In genomic region chr7:1948887-1949680, GRCh38 we compare ENCODE assay signal across 29 cellular contexts.
A peak's percentile ranks its signal among the peaks of the same experiment; 100 is the strongest.
DNase-seq lines count a peak whose midpoint lies in the region; ATAC-seq, FAIRE-seq and TF ChIP-seq lines count a peak whose summit lies in the region.
"Had no signal": no experiment of that assay in that cellular context is flagged by ENCODE, and none has a peak within 500 bp of the region (broad histone marks: within the 10 kb centered on the region; RNA-seq: fewer than 3 reads in every experiment).

No MANE protein-coding gene starts in this region.

- H3K9me3 Mint-ChIP-seq in activated naive CD8-positive, alpha-beta T cell treated with anti-CD3 and anti-CD28 coated beads, Interleukin-2, amount 10 ng/mL, durations not matched to agents 7 days and 5 days, result no peaks in the 10 kb centered on the region
- no peaks in the 10 kb centered on the region for H3K9me3 Mint-ChIP-seq in activated naive CD8-positive, alpha-beta T cell treated with anti-CD3 and anti-CD28 coated beads, Interleukin-2, amount 50 U/mL, for 24 hours
- no peaks in the 10 kb centered on the region for H3K9me3 Mint-ChIP-seq in stimulated activated naive B cell treated with anti-CD40 and anti-IgM and Interleukin-4, amounts not matched to agents 10 μg/mL and 1 μg/mL and 100 μg/mL, for 72 hours
- H3K9me3 Mint-ChIP-seq: activated CD4-positive, alpha-beta memory T cell treated with anti-CD3 and anti-CD28 coated beads, Interleukin-2, amount 10 ng/mL, durations not matched to agents 7 days and 5 days; activated naive CD4-positive, alpha-beta T cell treated with anti-CD3 and anti-CD28 coated beads, Interleukin-2, amount 50 U/mL, for 24 hours; activated T-helper 17 cell treated with anti-CD3 and anti-CD28 coated beads, Interleukin-2, amount 50 U/mL, for 72 hours; CD4-positive, alpha-beta memory T cell; endodermal cell had no signal

- H3K4me2 ChIP-seq in K562 (ENCODE audit: insufficient read depth, low read length), result no peak overlapping the region

- TF ChIP-seq EP300 in K562 (IDR thresholded peaks at IDR 0.05; ENCODE audit: low read length), result no peak

- TF ChIP-seq CTCF in K562 (IDR thresholded peaks at IDR 0.05 in 2 of 3, conservative IDR thresholded peaks at IDR 0.05 in 1 of 3; ENCODE audit: insufficient read depth in 2 of 3, low read depth in 1 of 3, low read length in 3 of 3) (no peak), kidney (IDR thresholded peaks at IDR 0.05; ENCODE audit: borderline replicate concordance, extremely low read depth, insufficient read depth) (no peak)

- POLR2A ChIA-PET in activated naive CD8-positive, alpha-beta T cell treated with anti-CD3 and anti-CD28 coated beads, Interleukin-2, amount 10 ng/mL, durations not matched to agents 7 days and 5 days (lab: Charles Lee), result no interaction called here
- POLR2A ChIA-PET in K562 (lab: Yijun Ruan, JAX), result interaction anchor here (0.6 kb wide), 1 partner anchor 41 kb away, joined by 3 read pairs; no protein-coding TSS in a partner anchor

- H3K27ac ChIP-seq in K562 (ENCODE audit: extremely low read depth, low read depth, low read length), result no peak overlapping the region
- no peak overlapping the region for H3K27ac ChIP-seq in kidney (ENCODE audit: low read depth in 2 of 2, low read length in 2 of 2)
- H3K27ac ChIP-seq: 22Rv1, cardiac muscle cell, heart right ventricle, Peyer's patch, SJSA1, testis had no signal

- H3K36me3 Mint-ChIP-seq in activated naive CD8-positive, alpha-beta T cell treated with anti-CD3 and anti-CD28 coated beads, Interleukin-2, amount 10 ng/mL, durations not matched to agents 7 days and 5 days, result peaks cover 2% of the 10 kb centered on the region
- H3K36me3 Mint-ChIP-seq in activated naive CD8-positive, alpha-beta T cell treated with anti-CD3 and anti-CD28 coated beads, Interleukin-2, amount 50 U/mL, for 24 hours (ENCODE audit: low read depth), result no peaks in the 10 kb centered on the region
- peaks cover 24 to 51% of the 10 kb centered on the region in 2 donors for H3K36me3 Mint-ChIP-seq in stimulated activated naive B cell treated with anti-CD40 and anti-IgM and Interleukin-4, amounts not matched to agents 10 μg/mL and 1 μg/mL and 100 μg/mL, for 72 hours
- H3K36me3 Mint-ChIP-seq: CD4-positive, alpha-beta memory T cell had no signal

- ATAC-seq in activated naive CD8-positive, alpha-beta T cell treated with anti-CD3 and anti-CD28 coated beads, Interleukin-2, amount 10 ng/mL, durations not matched to agents 7 days and 5 days (ENCODE audit: low read depth), result no peak
- no peak for ATAC-seq in activated naive CD8-positive, alpha-beta T cell treated with anti-CD3 and anti-CD28 coated beads, Interleukin-2, amount 50 U/mL, for 24 hours
- no peak for ATAC-seq in K562
- no peak for ATAC-seq in stimulated activated naive B cell treated with anti-CD40 and anti-IgM and Interleukin-4, amounts not matched to agents 10 μg/mL and 1 μg/mL and 100 μg/mL, for 72 hours (replicated peaks)
- ATAC-seq in HG03108 (IDR thresholded peaks at IDR 0.05; ENCODE audit: unreplicated experiment), result no peak
- ATAC-seq: activated CD4-positive, CD25-positive, alpha-beta regulatory T cell treated with anti-CD3 and anti-CD28 coated beads, Interleukin-2, amount 50 U/mL, for 24 hours; activated T-helper 17 cell treated with anti-CD3 and anti-CD28 coated beads, Interleukin-2, amount 50 U/mL, for 72 hours; heart right ventricle had no signal

- H3K9me1 ChIP-seq in K562 (ENCODE audit: control insufficient read depth, insufficient read depth, low read length), result no peaks in the 10 kb centered on the region

- H4K20me1 ChIP-seq in K562 (replicated peaks; ENCODE audit: control insufficient read depth, insufficient read depth, low read length), result no peaks in the 10 kb centered on the region

- peak; percentile 34 for DNase-seq in activated naive CD8-positive, alpha-beta T cell treated with anti-CD3 and anti-CD28 coated beads, Interleukin-2, amount 10 ng/mL, durations not matched to agents 7 days and 5 days
- DNase-seq in activated naive CD8-positive, alpha-beta T cell treated with anti-CD3 and anti-CD28 coated beads, Interleukin-2, amount 50 U/mL, for 24 hours, result no peak
- DNase-seq in K562 (ENCODE audit: extremely low read depth in 1 of 4, low spot score in 3 of 4) (no peak), kidney (peak; percentile 71), SIG-M5 treated with dmso at 0.1 percent for 504 hours (lab: John Stamatoyannopoulos, UW; ENCODE audit: unreplicated experiment) (no peak)
- no peak for DNase-seq in stimulated activated naive B cell treated with anti-CD40 and anti-IgM and Interleukin-4, amounts not matched to agents 10 μg/mL and 1 μg/mL and 100 μg/mL, for 72 hours
- no peak for DNase-seq in stimulated activated CD4-positive, alpha-beta T cell treated with anti-CD3 and anti-CD28 coated beads, Interleukin-4, amount 100 ng/mL, for 4 hours
- DNase-seq: activated CD4-positive, alpha-beta memory T cell treated with anti-CD3 and anti-CD28 coated beads, Interleukin-2, amount 10 ng/mL, durations not matched to agents 7 days and 5 days; anterior cingulate cortex; CD4-positive, alpha-beta memory T cell; endodermal cell; foreskin fibroblast; NCI-H1092 treated with DMSO at 0.1 percent for 48 hours; NCI-H2029; NCI-H2227 treated with DMSO at 0.1 percent for 48 hours; NCI-H526 treated with DMSO at 0.1 percent for 48 hours; nucleus accumbens; stimulated activated CD4-positive, alpha-beta T cell treated with anti-CD3 and anti-CD28 coated beads, Interleukin-4, amount 100 ng/mL, for 1 hour; stimulated activated naive CD4-positive, alpha-beta T cell; testis had no signal

- no TSS peak for BruUV-seq in K562 (replicated peaks; lab: Mats Ljungman, UMichigan)

- H3K9me3 ChIP-seq in K562 (replicated peaks; ENCODE audit: control insufficient read depth, insufficient read depth, low read depth, low read length) (no peaks in the 10 kb centered on the region), kidney (ENCODE audit: control insufficient read depth in 1 of 2, low read length in 2 of 2) (no peaks in the 10 kb centered on the region)
- H3K9me3 ChIP-seq: heart right ventricle, Peyer's patch, SJSA1, testis had no signal

- peaks cover 17 to 84% of the 10 kb centered on the region in 2 experiments for H3K4me1 ChIP-seq in K562 (replicated peaks in 1 of 2; ENCODE audit: control insufficient read depth in 2 of 2, insufficient read depth in 2 of 2, low read length in 2 of 2)
- peaks cover 0 to 2% of the 10 kb centered on the region in 2 donors for H3K4me1 ChIP-seq in kidney (ENCODE audit: control insufficient read depth in 1 of 2, insufficient read depth in 1 of 2, low read depth in 1 of 2, low read length in 2 of 2)
- H3K4me1 ChIP-seq: Peyer's patch, SJSA1 had no signal

- H3K36me3 ChIP-seq in K562 (ENCODE audit: control insufficient read depth, insufficient read depth, low read length) (no peaks in the 10 kb centered on the region), kidney (ENCODE audit: control insufficient read depth in 1 of 2, insufficient read depth in 2 of 2, low read length in 2 of 2) (no peaks in the 10 kb centered on the region)
- H3K36me3 ChIP-seq: cardiac muscle cell, heart right ventricle, Peyer's patch, SJSA1 had no signal

- FAIRE-seq in K562 (lab: Jason Lieb, UNC), result no peak
- no peak for FAIRE-seq in kidney (lab: Jason Lieb, UNC)

- no peak overlapping the region for H3K4me3 Mint-ChIP-seq in activated naive CD8-positive, alpha-beta T cell treated with anti-CD3 and anti-CD28 coated beads, Interleukin-2, amount 10 ng/mL, durations not matched to agents 7 days and 5 days
- H3K4me3 Mint-ChIP-seq in activated naive CD8-positive, alpha-beta T cell treated with anti-CD3 and anti-CD28 coated beads, Interleukin-2, amount 50 U/mL, for 24 hours, result no peak overlapping the region
- H3K4me3 Mint-ChIP-seq in stimulated activated naive B cell treated with anti-CD40 and anti-IgM and Interleukin-4, amounts not matched to agents 10 μg/mL and 1 μg/mL and 100 μg/mL, for 72 hours, result no peak overlapping the region
- H3K4me3 Mint-ChIP-seq: activated CD4-positive, alpha-beta memory T cell treated with anti-CD3 and anti-CD28 coated beads, Interleukin-2, amount 10 ng/mL, durations not matched to agents 7 days and 5 days; activated naive CD4-positive, alpha-beta T cell treated with anti-CD3 and anti-CD28 coated beads, Interleukin-2, amount 50 U/mL, for 24 hours; activated T-helper 17 cell treated with anti-CD3 and anti-CD28 coated beads, Interleukin-2, amount 50 U/mL, for 72 hours; CD4-positive, alpha-beta memory T cell; endodermal cell had no signal

- 85% methylated on average over 9 of the region's 30 CpGs for WGBS in K562 (ENCODE audit: insufficient coverage, low coverage, missing lambda C conversion rate)

- TF ChIP-seq RAD21 in K562 (CRISPR knock-in tag; conservative IDR thresholded peaks at IDR 0.05 in 1 of 2, IDR thresholded peaks at IDR 0.05 in 1 of 2), result no peak

- H3K9ac ChIP-seq in K562 (ENCODE audit: insufficient read depth in 1 of 2, low read depth in 2 of 2, low read length in 2 of 2) (peak overlapping the region in 1 of 2 experiments; percentile 68; a peak in 2 of 4 replicates), kidney (ENCODE audit: low read length in 2 of 2) (no peak overlapping the region)

- H3K4me1 Mint-ChIP-seq in activated naive CD8-positive, alpha-beta T cell treated with anti-CD3 and anti-CD28 coated beads, Interleukin-2, amount 10 ng/mL, durations not matched to agents 7 days and 5 days, result peaks cover 8% of the 10 kb centered on the region
- H3K4me1 Mint-ChIP-seq in activated naive CD8-positive, alpha-beta T cell treated with anti-CD3 and anti-CD28 coated beads, Interleukin-2, amount 50 U/mL, for 24 hours, result peaks cover 7% of the 10 kb centered on the region
- H3K4me1 Mint-ChIP-seq in stimulated activated naive B cell treated with anti-CD40 and anti-IgM and Interleukin-4, amounts not matched to agents 10 μg/mL and 1 μg/mL and 100 μg/mL, for 72 hours, result peaks cover 15 to 34% of the 10 kb centered on the region in 2 donors
- H3K4me1 Mint-ChIP-seq: endodermal cell had no signal

- intact Hi-C loops in K562 (cut with micrococcal nuclease), result no loop called here
- intact Hi-C loops in kidney (cut with DNase I), result no loop called here

- no peaks in the 10 kb centered on the region for H3K79me2 ChIP-seq in K562 (ENCODE audit: control insufficient read depth, insufficient read depth, low read length)

- H3K27me3 ChIP-seq in K562 (ENCODE audit: control insufficient read depth in 2 of 2, insufficient read depth in 2 of 2, low read length in 2 of 2), result no peaks in the 10 kb centered on the region
- H3K27me3 ChIP-seq: cardiac muscle cell, heart right ventricle, Peyer's patch, SJSA1, testis had no signal

- no peak overlapping the region for H3K4me3 ChIP-seq in K562
- H3K4me3 ChIP-seq in kidney (ENCODE audit: low read length in 2 of 2), result no peak overlapping the region
- H3K4me3 ChIP-seq: cardiac muscle cell, heart right ventricle, Peyer's patch, SJSA1, testis had no signal

- H3K27me3 Mint-ChIP-seq in activated naive CD8-positive, alpha-beta T cell treated with anti-CD3 and anti-CD28 coated beads, Interleukin-2, amount 10 ng/mL, durations not matched to agents 7 days and 5 days, result no peaks in the 10 kb centered on the region
- no peaks in the 10 kb centered on the region for H3K27me3 Mint-ChIP-seq in activated naive CD8-positive, alpha-beta T cell treated with anti-CD3 and anti-CD28 coated beads, Interleukin-2, amount 50 U/mL, for 24 hours
- no peaks in the 10 kb centered on the region for H3K27me3 Mint-ChIP-seq in stimulated activated naive B cell treated with anti-CD40 and anti-IgM and Interleukin-4, amounts not matched to agents 10 μg/mL and 1 μg/mL and 100 μg/mL, for 72 hours
- H3K27me3 Mint-ChIP-seq: activated CD4-positive, alpha-beta memory T cell treated with anti-CD3 and anti-CD28 coated beads, Interleukin-2, amount 10 ng/mL, durations not matched to agents 7 days and 5 days; activated naive CD4-positive, alpha-beta T cell treated with anti-CD3 and anti-CD28 coated beads, Interleukin-2, amount 50 U/mL, for 24 hours; activated T-helper 17 cell treated with anti-CD3 and anti-CD28 coated beads, Interleukin-2, amount 50 U/mL, for 72 hours; CD4-positive, alpha-beta memory T cell had no signal

- no peak overlapping the region for H2AFZ ChIP-seq in K562 (ENCODE audit: low read depth, low read length)

- H3K27ac Mint-ChIP-seq in activated naive CD8-positive, alpha-beta T cell treated with anti-CD3 and anti-CD28 coated beads, Interleukin-2, amount 10 ng/mL, durations not matched to agents 7 days and 5 days, result no peak overlapping the region
- no peak overlapping the region for H3K27ac Mint-ChIP-seq in activated naive CD8-positive, alpha-beta T cell treated with anti-CD3 and anti-CD28 coated beads, Interleukin-2, amount 50 U/mL, for 24 hours
- peak overlapping the region; percentile 57 for H3K27ac Mint-ChIP-seq in stimulated activated naive B cell treated with anti-CD40 and anti-IgM and Interleukin-4, amounts not matched to agents 10 μg/mL and 1 μg/mL and 100 μg/mL, for 72 hours
- H3K27ac Mint-ChIP-seq: activated CD4-positive, alpha-beta memory T cell treated with anti-CD3 and anti-CD28 coated beads, Interleukin-2, amount 10 ng/mL, durations not matched to agents 7 days and 5 days; activated naive CD4-positive, alpha-beta T cell treated with anti-CD3 and anti-CD28 coated beads, Interleukin-2, amount 50 U/mL, for 24 hours; activated T-helper 17 cell treated with anti-CD3 and anti-CD28 coated beads, Interleukin-2, amount 50 U/mL, for 72 hours had no signal

- CTCF ChIA-PET in K562 (lab: Yijun Ruan, JAX; ENCODE audit: low intra/inter-chr PET ratio), result no interaction called here

- in situ Hi-C loops in K562 (cut with MboI), result no loop called here

- TF ChIP-seq POLR2A in K562 (conservative IDR thresholded peaks at IDR 0.05), result no peak

Comparison
In these comparisons a context has a peak if more than half of its experiments do, and no peak if none do; other contexts are left out.
1. DNase-seq: peak in activated naive CD8-positive, alpha-beta T cell treated with anti-CD3 and anti-CD28 coated beads, Interleukin-2, amount 10 ng/mL, durations not matched to agents 7 days and 5 days (single experiment) and kidney (single experiment); none in activated naive CD8-positive, alpha-beta T cell treated with anti-CD3 and anti-CD28 coated beads, Interleukin-2, amount 50 U/mL, for 24 hours (single experiment), K562 (0 of 4), stimulated activated naive B cell treated with anti-CD40 and anti-IgM and Interleukin-4, amounts not matched to agents 10 μg/mL and 1 μg/mL and 100 μg/mL, for 72 hours (single experiment), stimulated activated CD4-positive, alpha-beta T cell treated with anti-CD3 and anti-CD28 coated beads, Interleukin-4, amount 100 ng/mL, for 4 hours (0 of 2) and SIG-M5 treated with dmso at 0.1 percent for 504 hours (single experiment).